30 cellular contexts compared by ENCODE assay signal in the genomic region with DNA sequence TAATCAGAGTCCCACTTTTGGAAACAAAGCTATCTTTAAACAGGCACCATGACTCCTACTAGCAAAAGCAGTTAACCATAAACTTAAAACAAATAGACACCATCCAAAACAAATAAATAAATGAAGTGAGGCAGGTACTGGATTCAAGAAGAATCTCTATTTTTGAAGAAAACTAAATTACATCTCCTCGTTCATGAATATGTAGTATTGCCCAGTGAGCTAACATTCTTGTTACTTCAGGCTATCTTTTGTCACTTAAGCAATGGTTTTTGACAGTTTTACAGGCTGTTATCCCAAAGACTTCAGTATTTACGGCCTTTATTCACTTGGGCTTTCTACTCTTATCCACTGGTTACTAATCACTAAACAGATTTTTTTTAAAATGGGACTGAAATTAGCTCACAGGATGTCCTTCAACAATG.
DNase-seq lines count a peak whose midpoint lies in the region; ATAC-seq and TF ChIP-seq lines count a peak whose summit lies in the region.
"Had no signal": no experiment of that assay in that cellular context is flagged by ENCODE, and none has a peak within 500 bp of the region (broad histone marks: within the 10 kb centered on the region; RNA-seq: fewer than 3 reads in every experiment).

No MANE protein-coding gene starts in this region.

- no peak overlapping the region for H3K4me3 Mint-ChIP-seq in activated naive CD8-positive, alpha-beta T cell
- H3K4me3 Mint-ChIP-seq in activated naive CD8-positive, alpha-beta T cell treated with anti-CD3 and anti-CD28 coated beads, Interleukin-2, amount 50 U/mL, for 24 hours, result no peak overlapping the region
- H3K4me3 Mint-ChIP-seq in neural crest cell, result peak overlapping the region; percentile 76
- H3K4me3 Mint-ChIP-seq: activated CD4-positive, alpha-beta T cell treated with anti-CD3 and anti-CD28 coated beads for 36 hours; activated CD8-positive, alpha-beta T cell treated with anti-CD3 and anti-CD28 coated beads, Interleukin-2, amount 10 ng/mL, durations not matched to agents 7 days and 5 days; activated T-helper 17 cell treated with anti-CD3 and anti-CD28 coated beads, Interleukin-2, amount 50 U/mL, for 72 hours; CD4-positive, alpha-beta memory T cell; neural progenitor cell; stimulated activated naive CD8-positive, alpha-beta T cell treated with anti-CD3 and anti-CD28 coated beads, Interleukin-15, Interleukin-2, amounts not matched to agents 100 ng/mL and 50 ng/mL, for 24 hours had no signal

- peaks cover 68% of the 10 kb centered on the region for H3K4me1 Mint-ChIP-seq in activated naive CD8-positive, alpha-beta T cell (ENCODE audit: low read depth)
- peaks cover 47% of the 10 kb centered on the region for H3K4me1 Mint-ChIP-seq in activated naive CD8-positive, alpha-beta T cell treated with anti-CD3 and anti-CD28 coated beads, Interleukin-2, amount 50 U/mL, for 24 hours
- H3K4me1 Mint-ChIP-seq in neural crest cell, result peaks cover 36% of the 10 kb centered on the region

- peaks cover 13% of the 10 kb centered on the region for H3K36me3 Mint-ChIP-seq in activated naive CD8-positive, alpha-beta T cell
- peaks cover 3% of the 10 kb centered on the region for H3K36me3 Mint-ChIP-seq in activated naive CD8-positive, alpha-beta T cell treated with anti-CD3 and anti-CD28 coated beads, Interleukin-2, amount 50 U/mL, for 24 hours (ENCODE audit: low read depth)
- H3K36me3 Mint-ChIP-seq in neural crest cell (ENCODE audit: low read depth), result peaks cover 2% of the 10 kb centered on the region
- H3K36me3 Mint-ChIP-seq: neural progenitor cell had no signal

- peak overlapping the region; percentile 48 for H3K27ac Mint-ChIP-seq in activated naive CD8-positive, alpha-beta T cell
- no peak overlapping the region for H3K27ac Mint-ChIP-seq in activated naive CD8-positive, alpha-beta T cell treated with anti-CD3 and anti-CD28 coated beads, Interleukin-2, amount 50 U/mL, for 24 hours
- peak overlapping the region; percentile 4 for H3K27ac Mint-ChIP-seq in neural crest cell (ENCODE audit: unreplicated experiment)
- H3K27ac Mint-ChIP-seq: activated CD4-positive, alpha-beta T cell treated with anti-CD3 and anti-CD28 coated beads for 36 hours; activated CD8-positive, alpha-beta T cell treated with anti-CD3 and anti-CD28 coated beads, Interleukin-2, amount 10 ng/mL, durations not matched to agents 7 days and 5 days; activated T-helper 17 cell treated with anti-CD3 and anti-CD28 coated beads, Interleukin-2, amount 50 U/mL, for 72 hours; neural progenitor cell; stimulated activated naive CD8-positive, alpha-beta T cell treated with anti-CD3 and anti-CD28 coated beads, Interleukin-15, Interleukin-2, amounts not matched to agents 100 ng/mL and 50 ng/mL, for 24 hours had no signal

- no peaks in the 10 kb centered on the region for H3K9me2 ChIP-seq in hepatocyte (replicated peaks; ENCODE audit: insufficient read depth)

- H4K20me1 ChIP-seq in hepatocyte (ENCODE audit: insufficient read depth, poor library complexity, severe bottlenecking), result no peaks in the 10 kb centered on the region

- WGBS in hepatocyte (ENCODE audit: low lambda C conversion rate, missing lambda C conversion rate), result 43% methylated on average over 2 of the region's 2 CpGs

- no peak overlapping the region for H2AFZ ChIP-seq in hepatocyte
- H2AFZ ChIP-seq: neural progenitor cell, parathyroid adenoma had no signal

- peaks cover 44% of the 10 kb centered on the region for H3K4me1 ChIP-seq in hepatocyte (ENCODE audit: insufficient read depth)
- H3K4me1 ChIP-seq: breast epithelium, parathyroid adenoma, testis had no signal

- ATAC-seq in activated naive CD8-positive, alpha-beta T cell treated with anti-CD3 and anti-CD28 coated beads, Interleukin-2, amount 50 U/mL, for 24 hours, result no peak
- ATAC-seq in GM18519 (IDR thresholded peaks at IDR 0.05; ENCODE audit: low FRiP score, unreplicated experiment), result no peak
- ATAC-seq: activated CD4-positive, alpha-beta T cell treated with anti-CD3 and anti-CD28 coated beads for 36 hours; activated CD8-positive, alpha-beta T cell treated with anti-CD3 and anti-CD28 coated beads, Interleukin-2, amount 10 ng/mL, durations not matched to agents 7 days and 5 days; activated T-helper 17 cell treated with anti-CD3 and anti-CD28 coated beads, Interleukin-2, amount 50 U/mL, for 72 hours had no signal

- H3K27ac ChIP-seq in hepatocyte (no peak overlapping the region), caudate nucleus (ENCODE audit: low read depth, low read length) (no peak overlapping the region)
- H3K27ac ChIP-seq: breast epithelium, epithelial cell of prostate, neural progenitor cell, parathyroid adenoma, testis had no signal

- H3K4me3 ChIP-seq in hepatocyte, result no peak overlapping the region
- H3K4me3 ChIP-seq: breast epithelium, neural progenitor cell, testis had no signal

- H3K79me2 ChIP-seq in hepatocyte, result peaks cover 13% of the 10 kb centered on the region
- H3K79me2 ChIP-seq: parathyroid adenoma had no signal

- DNase-seq in activated naive CD8-positive, alpha-beta T cell treated with anti-CD3 and anti-CD28 coated beads, Interleukin-2, amount 50 U/mL, for 24 hours, result no peak
- DNase-seq in LHCN-M2 (ENCODE audit: low read depth) (peak; percentile 2), hepatocyte (ENCODE audit: low spot score) (no peak), neural crest cell (ENCODE audit: low read depth, low spot score) (no peak), caudate nucleus (lab: John Stamatoyannopoulos, UW) (no peak), NCI-H1694 (lab: John Stamatoyannopoulos, UW) (no peak)
- DNase-seq: activated CD4-positive, alpha-beta T cell treated with anti-CD3 and anti-CD28 coated beads for 36 hours; activated CD8-positive, alpha-beta T cell treated with anti-CD3 and anti-CD28 coated beads, Interleukin-2, amount 10 ng/mL, durations not matched to agents 7 days and 5 days; activated naive CD4-positive, alpha-beta T cell treated with anti-CD3 and anti-CD28 coated beads, Interleukin-2, amount 50 U/mL, for 16 hours; CD4-positive, alpha-beta memory T cell; EL; islet precursor cell; midbrain; NCI-H1092 treated with DMSO at 0.1 percent for 48 hours; NCI-H187; NCI-H2171 treated with DMSO at 0.1 percent for 48 hours; NCI-H510A treated with DMSO at 0.1 percent for 48 hours; NK-92 treated with Interleukin-12 subunit alpha and Interleukin-12 subunit beta, amount 100 ng/mL, for 24 hours; right cardiac atrium; SHP77; stimulated activated CD8-positive, alpha-beta memory T cell treated with anti-CD3 and anti-CD28 coated beads, Interleukin-4, amount 100 ng/mL, for 48 hours; testis had no signal

- H3K27me3 Mint-ChIP-seq in activated naive CD8-positive, alpha-beta T cell, result no peaks in the 10 kb centered on the region
- H3K27me3 Mint-ChIP-seq in activated naive CD8-positive, alpha-beta T cell treated with anti-CD3 and anti-CD28 coated beads, Interleukin-2, amount 50 U/mL, for 24 hours, result no peaks in the 10 kb centered on the region
- no peaks in the 10 kb centered on the region for H3K27me3 Mint-ChIP-seq in neural crest cell (ENCODE audit: low read depth)
- H3K27me3 Mint-ChIP-seq: activated CD4-positive, alpha-beta T cell treated with anti-CD3 and anti-CD28 coated beads for 36 hours; activated T-helper 17 cell treated with anti-CD3 and anti-CD28 coated beads, Interleukin-2, amount 50 U/mL, for 72 hours; CD4-positive, alpha-beta memory T cell; stimulated activated naive CD8-positive, alpha-beta T cell treated with anti-CD3 and anti-CD28 coated beads, Interleukin-15, Interleukin-2, amounts not matched to agents 100 ng/mL and 50 ng/mL, for 24 hours had no signal

- no peak for TF ChIP-seq CTCF in hepatocyte (IDR thresholded peaks at IDR 0.05; ENCODE audit: poor library complexity)
- TF ChIP-seq CTCF in neural crest cell (conservative IDR thresholded peaks at IDR 0.05), result no peak

- peak overlapping the region; percentile 51 for H3K4me2 ChIP-seq in hepatocyte
- H3K4me2 ChIP-seq: neural progenitor cell had no signal

- H3K9me3 ChIP-seq in hepatocyte (ENCODE audit: low read depth), result no peaks in the 10 kb centered on the region
- H3K9me3 ChIP-seq: breast epithelium, testis had no signal

- no peaks in the 10 kb centered on the region for H3K27me3 ChIP-seq in hepatocyte
- H3K27me3 ChIP-seq: breast epithelium, neural progenitor cell, testis had no signal

- H3K36me3 ChIP-seq in hepatocyte (replicated peaks; ENCODE audit: insufficient read depth, low read depth), result no peaks in the 10 kb centered on the region
- H3K36me3 ChIP-seq: breast epithelium, neural progenitor cell had no signal

- no peaks in the 10 kb centered on the region for H3K9me3 Mint-ChIP-seq in activated naive CD8-positive, alpha-beta T cell (ENCODE audit: low read depth)
- H3K9me3 Mint-ChIP-seq in activated naive CD8-positive, alpha-beta T cell treated with anti-CD3 and anti-CD28 coated beads, Interleukin-2, amount 50 U/mL, for 24 hours, result no peaks in the 10 kb centered on the region
- no peaks in the 10 kb centered on the region for H3K9me3 Mint-ChIP-seq in neural crest cell
- H3K9me3 Mint-ChIP-seq: activated T-helper 17 cell treated with anti-CD3 and anti-CD28 coated beads, Interleukin-2, amount 50 U/mL, for 72 hours; CD4-positive, alpha-beta memory T cell; neural progenitor cell; stimulated activated naive CD8-positive, alpha-beta T cell treated with anti-CD3 and anti-CD28 coated beads, Interleukin-15, Interleukin-2, amounts not matched to agents 100 ng/mL and 50 ng/mL, for 24 hours had no signal
